Comparison of ENCODE assay signal across 8 cellular contexts in the genomic region with DNA sequence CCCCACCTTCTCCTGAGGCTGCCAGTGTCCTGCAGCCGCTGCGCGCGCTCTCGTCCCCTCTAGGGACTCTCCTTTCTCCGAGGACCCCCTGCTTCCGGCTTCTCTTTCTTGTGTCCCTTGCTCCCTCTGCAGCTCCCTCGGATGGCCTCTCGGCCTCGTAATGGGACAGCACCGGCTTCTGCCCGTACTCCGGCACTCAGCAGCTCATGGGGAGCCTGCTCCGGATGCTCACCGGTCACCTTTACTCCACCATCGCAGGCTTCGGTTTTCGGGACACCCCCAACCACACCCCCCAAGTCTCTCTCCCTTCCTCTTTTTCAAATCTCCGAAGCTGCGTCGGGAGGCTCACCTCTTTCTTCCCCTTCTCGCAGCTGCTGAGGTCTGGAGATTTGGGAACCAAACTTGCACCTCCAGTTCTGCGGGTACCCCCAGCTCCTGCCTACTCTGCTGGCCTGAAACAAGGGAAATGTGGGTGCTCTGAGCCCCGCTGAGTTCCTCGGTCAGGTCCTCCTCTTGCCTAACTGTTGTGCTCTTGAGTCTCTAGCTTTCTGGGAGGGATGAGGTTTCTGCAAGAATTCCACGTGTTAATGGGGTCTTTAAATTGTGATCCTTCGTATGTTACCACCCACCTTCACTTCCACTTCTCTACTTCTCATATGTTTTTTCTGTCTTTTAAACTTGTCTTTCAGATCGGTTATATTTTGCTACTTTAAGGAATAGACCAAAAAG. TPM values are rescaled to one million over a fixed set of nuclear protein-coding genes. Genes with fewer than 3 reads are reported as not detected.
A peak's percentile ranks its signal among the peaks of the same experiment; 100 is the strongest.
DNase-seq lines count a peak whose midpoint lies in the region; ATAC-seq, FAIRE-seq and TF ChIP-seq lines count a peak whose summit lies in the region.

No MANE protein-coding gene starts in this region.

- peak overlapping the region; percentile 92 for H3K4me3 Mint-ChIP-seq in MCF 10A (ENCODE audit: unreplicated experiment)

- no peaks in the 10 kb centered on the region for H4K20me1 ChIP-seq in SU-DHL-6 (ENCODE audit: low read depth, low read length)

- H3K27me3 Mint-ChIP-seq in MCF 10A (ENCODE audit: insufficient read depth, unreplicated experiment) = no peaks in the 10 kb centered on the region

- H3K9ac ChIP-seq in SU-DHL-6 (ENCODE audit: low read length) = peak overlapping the region; percentile 77

- H3K9me3 Mint-ChIP-seq in MCF 10A (ENCODE audit: unreplicated experiment) = no peaks in the 10 kb centered on the region

- intact Hi-C loops in MCF 10A (cut with micrococcal nuclease) = loop anchor here (2.0 to 10.0 kb wide), 4 partner anchors 30 to 318 kb away; a partner anchor contains a TSS

- H3K79me2 ChIP-seq in SU-DHL-6 (ENCODE audit: insufficient read depth, low read length) = no peaks in the 10 kb centered on the region

- peak; percentile 78 for FAIRE-seq in GM19239 (lab: Jason Lieb, UNC)

- H3K4me1 Mint-ChIP-seq in MCF 10A (ENCODE audit: insufficient read depth, unreplicated experiment) = peaks cover 22% of the 10 kb centered on the region

- H2AFZ ChIP-seq in SU-DHL-6 (ENCODE audit: low read depth, low read length, severe bottlenecking) = peak overlapping the region; percentile 87

- no peaks in the 10 kb centered on the region for H3K36me3 ChIP-seq in SU-DHL-6 (ENCODE audit: low read length)

- H3K27ac ChIP-seq in SU-DHL-6 (ENCODE audit: low read depth, low read length) = no peak overlapping the region

- H3K9me3 ChIP-seq in SU-DHL-6 (ENCODE audit: insufficient read depth, low read length) = no peaks in the 10 kb centered on the region

- H3K27me3 ChIP-seq in SU-DHL-6 (ENCODE audit: low read length) = no peaks in the 10 kb centered on the region

- POLR2A ChIA-PET in MCF 10A (lab: Yijun Ruan, JAX) = interaction anchor here (0.6 to 5.0 kb wide), 16 partner anchors 9 to 587 kb away, joined by 3 to 67 read pairs (median 4); a partner anchor contains a TSS

- TF ChIP-seq CTCF in SU-DHL-6 (IDR thresholded peaks at IDR 0.05; ENCODE audit: insufficient read depth, low read length, poor library complexity, severe bottlenecking) = no peak
- no peak for TF ChIP-seq CTCF in MCF 10A (IDR thresholded peaks at IDR 0.05; ENCODE audit: unreplicated experiment)

- H3K4me3 ChIP-seq in SU-DHL-6 (ENCODE audit: insufficient read depth, low read length, poor library complexity, severe bottlenecking) = peak overlapping the region; percentile 79

- CTCF ChIA-PET in MCF 10A (lab: Yijun Ruan, JAX) = interaction anchor here (0.6 to 2.3 kb wide), 12 partner anchors 17 to 531 kb away, joined by 3 to 9 read pairs (median 3); no protein-coding TSS in a partner anchor

- peak overlapping the region; percentile 24 for H3K27ac Mint-ChIP-seq in MCF 10A (ENCODE audit: low read depth, unreplicated experiment)

- H3F3A ChIP-seq in SU-DHL-6 (ENCODE audit: insufficient read depth) = peaks cover 37% of the 10 kb centered on the region

- ATAC-seq in HG03571 (IDR thresholded peaks at IDR 0.05; ENCODE audit: unreplicated experiment) = peak; percentile 24

- no peaks in the 10 kb centered on the region for H3K9me2 ChIP-seq in SU-DHL-6 (replicated peaks; ENCODE audit: insufficient read depth, low read length)

- BruUV-seq in MCF 10A (replicated peaks; lab: Mats Ljungman, UMichigan) = no TSS peak

- H3K36me3 Mint-ChIP-seq in MCF 10A (ENCODE audit: insufficient read depth, unreplicated experiment) = no peaks in the 10 kb centered on the region

- DNase-seq in AML-193 (lab: John Stamatoyannopoulos, UW) (peak; percentile 41 to 52), GM19239 (ENCODE audit: insufficient read length, low spot score) (no peak), MCF 10A (ENCODE audit: unreplicated experiment) (no peak), islet precursor cell (peak; percentile 74), NCI-H2081 treated with DMSO at 0.1 percent for 48 hours (lab: John Stamatoyannopoulos, UW) (no peak)
- peak; percentile 38 for DNase-seq in stimulated activated CD4-positive, alpha-beta T cell treated with anti-CD3 and anti-CD28 coated beads, Interleukin-4, amount 100 ng/mL, for 24 hours

- H3K4me2 ChIP-seq in SU-DHL-6 (ENCODE audit: low read depth, low read length, poor library complexity, severe bottlenecking) = peak overlapping the region; percentile 85

RNA-seq across cellular contexts. Expression of a gene that starts 0.9 kb away (rescaled TPM):
- 2.6 and 3.6 TPM in 2 replicates for total RNA-seq in MCF 10A (2022)

Comparison
In these comparisons a context has a peak if more than half of its experiments do, and no peak if none do; other contexts are left out.
1. DNase-seq: peak in AML-193 (2 of 2), islet precursor cell (single experiment) and stimulated activated CD4-positive, alpha-beta T cell treated with anti-CD3 and anti-CD28 coated beads, Interleukin-4, amount 100 ng/mL, for 24 hours (single experiment); none in GM19239 (single experiment), MCF 10A (single experiment) and NCI-H2081 treated with DMSO at 0.1 percent for 48 hours (single experiment).